In genomic region chr17:9924735-9925191, GRCh38 we compare ENCODE assay signal across 8 cellular contexts. TPM values are rescaled to one million over a fixed set of nuclear protein-coding genes. Genes with fewer than 3 reads are reported as not detected.
DNase-seq lines count a peak whose midpoint lies in the region; ATAC-seq, FAIRE-seq and TF ChIP-seq lines count a peak whose summit lies in the region.

No MANE protein-coding gene starts in this region.

- intact Hi-C loops in natural killer cell (cut with micrococcal nuclease), result loop anchor here (1.0 to 10.0 kb wide), 6 partner anchors 303 to 920 kb away; no protein-coding TSS in a partner anchor

- H3K4me1 Mint-ChIP-seq in GM23338 (peaks cover 8% of the 10 kb centered on the region), natural killer cell (peaks cover 6 to 12% of the 10 kb centered on the region in 2 donors)

- H3K27me3 Mint-ChIP-seq in GM23338 (ENCODE audit: insufficient read depth, low read depth, poor library complexity), result peaks cover 4% of the 10 kb centered on the region
- no peaks in the 10 kb centered on the region for H3K27me3 Mint-ChIP-seq in natural killer cell (ENCODE audit: low read depth in 2 of 2)

- H3K9me2 ChIP-seq in DOHH2 (replicated peaks; ENCODE audit: control insufficient read depth, low read length), result no peaks in the 10 kb centered on the region
- H3K9me2 ChIP-seq in GM23338 (ENCODE audit: insufficient read depth), result no peaks in the 10 kb centered on the region

- H3K4me2 ChIP-seq in DOHH2 (ENCODE audit: low read length), result no peak overlapping the region
- no peak overlapping the region for H3K4me2 ChIP-seq in GM23338
- H3K4me2 ChIP-seq in fibroblast of lung (ENCODE audit: extremely low read depth, insufficient read depth, low read length), result no peak overlapping the region

- H3K27ac ChIP-seq in DOHH2 (ENCODE audit: low read depth, low read length) (no peak overlapping the region), GM23338 (ENCODE audit: low read depth) (no peak overlapping the region), fibroblast of lung (ENCODE audit: insufficient read depth, low read length) (no peak overlapping the region)

- H3K4me3 Mint-ChIP-seq in GM23338 (no peak overlapping the region), natural killer cell (no peak overlapping the region)

- H3K36me3 Mint-ChIP-seq in GM23338 (ENCODE audit: low read depth), result no peaks in the 10 kb centered on the region
- H3K36me3 Mint-ChIP-seq in natural killer cell, result peaks cover 14% of the 10 kb centered on the region

- H3F3A ChIP-seq in DOHH2 (ENCODE audit: control insufficient read depth, insufficient read depth) (no peaks in the 10 kb centered on the region), GM23338 (replicated peaks; ENCODE audit: low read depth) (no peaks in the 10 kb centered on the region)

- TF ChIP-seq CTCF in DOHH2 (IDR thresholded peaks at IDR 0.05; ENCODE audit: low read depth, low read length, poor library complexity, severe bottlenecking) (peak; percentile 76), GM23338 (conservative IDR thresholded peaks at IDR 0.05; ENCODE audit: low read depth in 2 of 2) (peak; percentile 81 to 85), fibroblast of lung (conservative IDR thresholded peaks at IDR 0.05 in 1 of 2, IDR thresholded peaks at IDR 0.05 in 1 of 2; ENCODE audit: low read depth in 1 of 2, low read length in 2 of 2) (peak; percentile 76 to 87), natural killer cell (IDR thresholded peaks at IDR 0.05) (peak; percentile 87)

- no peak overlapping the region for H3K9ac ChIP-seq in fibroblast of lung (ENCODE audit: insufficient read depth, low read length)

- H4K20me1 ChIP-seq in DOHH2 (ENCODE audit: control insufficient read depth, insufficient read depth, low read depth, low read length) (no peaks in the 10 kb centered on the region), GM23338 (replicated peaks; ENCODE audit: insufficient read depth) (no peaks in the 10 kb centered on the region), fibroblast of lung (ENCODE audit: control insufficient read depth, extremely low read depth, insufficient read depth, low read length) (no peaks in the 10 kb centered on the region)

- H3K9me3 Mint-ChIP-seq in GM23338 (no peaks in the 10 kb centered on the region), natural killer cell (no peaks in the 10 kb centered on the region)

- peak; percentile 90 for DNase-seq in GM23338 (ENCODE audit: low spot score)
- peak; percentile 16 for DNase-seq in NCI-H2029 (lab: John Stamatoyannopoulos, UW)
- peak; percentile 53 to 82 for DNase-seq in fibroblast of lung (ENCODE audit: low read depth in 2 of 2)
- no peak for DNase-seq in natural killer cell
- no peak for DNase-seq in activated naive CD4-positive, alpha-beta T cell (lab: John Stamatoyannopoulos, UW)

- H3K9me3 ChIP-seq in DOHH2 (ENCODE audit: control insufficient read depth, insufficient read depth, low read length) (no peaks in the 10 kb centered on the region), fibroblast of lung (ENCODE audit: control insufficient read depth, insufficient read depth, low read depth, low read length) (no peaks in the 10 kb centered on the region)

- ATAC-seq in GM23338, result peak; percentile 83
- peak; percentile 66 to 78 (median 76) for ATAC-seq in natural killer cell
- no peak for ATAC-seq in HG03175 (IDR thresholded peaks at IDR 0.05; ENCODE audit: unreplicated experiment)

- H3K79me2 ChIP-seq in DOHH2 (ENCODE audit: control insufficient read depth, low read length) (no peaks in the 10 kb centered on the region), GM23338 (replicated peaks; ENCODE audit: insufficient read depth) (no peaks in the 10 kb centered on the region), fibroblast of lung (ENCODE audit: control insufficient read depth, insufficient read depth, low read length) (no peaks in the 10 kb centered on the region)

- no peaks in the 10 kb centered on the region for H3K4me1 ChIP-seq in DOHH2 (ENCODE audit: control insufficient read depth, low read length)
- H3K4me1 ChIP-seq in GM23338 (ENCODE audit: insufficient read depth), result no peaks in the 10 kb centered on the region
- H3K4me1 ChIP-seq in fibroblast of lung (ENCODE audit: control insufficient read depth, extremely low read depth, insufficient read depth, low read length), result no peaks in the 10 kb centered on the region

- no peak overlapping the region for H2AFZ ChIP-seq in GM23338
- no peak overlapping the region for H2AFZ ChIP-seq in fibroblast of lung (ENCODE audit: low read length)

- H3K27ac Mint-ChIP-seq in GM23338, result no peak overlapping the region; the same call in 1 of the 2 replicates
- H3K27ac Mint-ChIP-seq in natural killer cell, result peak overlapping the region; percentile 50 to 74

- no peaks in the 10 kb centered on the region for H3K36me3 ChIP-seq in DOHH2 (ENCODE audit: control insufficient read depth, low read length)
- H3K36me3 ChIP-seq in GM23338 (ENCODE audit: insufficient read depth), result no peaks in the 10 kb centered on the region
- H3K36me3 ChIP-seq in fibroblast of lung (ENCODE audit: control insufficient read depth, insufficient read depth, low read length), result no peaks in the 10 kb centered on the region

- H3K4me3 ChIP-seq in DOHH2 (ENCODE audit: low read length), result no peak overlapping the region
- H3K4me3 ChIP-seq in GM23338, result no peak overlapping the region
- no peak overlapping the region for H3K4me3 ChIP-seq in fibroblast of lung (replicated peaks in 1 of 4; ENCODE audit: control extremely low read depth in 1 of 4, insufficient read depth in 1 of 4, low read depth in 3 of 4, low read length in 4 of 4)

- FAIRE-seq in TTC549 (lab: Jason Lieb, UNC), result peak; percentile 94

- no peaks in the 10 kb centered on the region for H3K27me3 ChIP-seq in DOHH2 (ENCODE audit: control insufficient read depth, low read length)
- H3K27me3 ChIP-seq in GM23338 (ENCODE audit: insufficient read depth), result no peaks in the 10 kb centered on the region
- no peaks in the 10 kb centered on the region for H3K27me3 ChIP-seq in fibroblast of lung (ENCODE audit: control insufficient read depth, insufficient read depth, low read length)

TF ChIP-seq in GM23338, 12 proteins besides CTCF, POLR2A, EP300 and RAD21 (continues in another document):
- TF ChIP-seq EZH2 (IDR thresholded peaks at IDR 0.05; ENCODE audit: low read depth, unreplicated experiment) (no peak), ETS1 (IDR thresholded peaks at IDR 0.05) (no peak), POLR2AphosphoS5 (IDR thresholded peaks at IDR 0.05; ENCODE audit: low read depth) (no peak), REST (IDR thresholded peaks at IDR 0.05; ENCODE audit: unreplicated experiment) (no peak), JUNB (IDR thresholded peaks at IDR 0.05; ENCODE audit: unreplicated experiment) (no peak)

RNA-seq across cellular contexts. Expression of gene RCVRN, which starts 19.7 kb away (rescaled TPM):
- total RNA-seq in GM23338 (2014; rRNA removed; shearing (Covaris generic)), result not detected in 2 replicates
- polyA plus RNA-seq in GM23338 (2016; fragmentation: Nextera tagmentation; extraction: Ambion mirVana) (not detected in 2 replicates), fibroblast of lung (not detected in 2 replicates)
- total RNA-seq in fibroblast of lung (not detected in 2 replicates), natural killer cell (1 to 10 TPM in 2 of 3 donors, under 1 TPM in 1; 0.86 to 2.0 (median 1.7) TPM)
- polyA plus RNA-seq in fibroblast of lung (2012), result not detected in 2 replicates
- not detected in 2 replicates for polyA minus RNA-seq in fibroblast of lung (ENCODE audit: low replicate concordance)

Comparison
In these comparisons a context has a peak if more than half of its experiments do, and no peak if none do; other contexts are left out.
1. DNase-seq: peak in GM23338 (single experiment), NCI-H2029 (single experiment) and fibroblast of lung (2 of 2); none in natural killer cell (single experiment) and activated naive CD4-positive, alpha-beta T cell (0 of 4).
2. Peak in every context shown above with its lines, with median percentiles within 50 percentile points of each other: CTCF ChIP-seq.